In genomic region chr22:32476804-32477203, GRCh38 we compare ENCODE assay signal across 1 cellular context.
TF ChIP-seq lines count a peak whose summit lies in the region.

No MANE protein-coding gene starts in this region.

TF ChIP-seq in WTC11, 78 proteins besides CTCF, POLR2A, EP300 and RAD21 (continued from another document):
- no peak for TF ChIP-seq AR (CRISPR knock-in tag; IDR thresholded peaks at IDR 0.05)
- no peak for TF ChIP-seq PRDM15 (CRISPR knock-in tag; IDR thresholded peaks at IDR 0.05)
- no peak for TF ChIP-seq CREM (CRISPR knock-in tag; IDR thresholded peaks at IDR 0.05)
TF ChIP-seq in WTC11: peak in this region for 0.
